Comparison of ENCODE assay signal across 13 cellular contexts in the genomic region with DNA sequence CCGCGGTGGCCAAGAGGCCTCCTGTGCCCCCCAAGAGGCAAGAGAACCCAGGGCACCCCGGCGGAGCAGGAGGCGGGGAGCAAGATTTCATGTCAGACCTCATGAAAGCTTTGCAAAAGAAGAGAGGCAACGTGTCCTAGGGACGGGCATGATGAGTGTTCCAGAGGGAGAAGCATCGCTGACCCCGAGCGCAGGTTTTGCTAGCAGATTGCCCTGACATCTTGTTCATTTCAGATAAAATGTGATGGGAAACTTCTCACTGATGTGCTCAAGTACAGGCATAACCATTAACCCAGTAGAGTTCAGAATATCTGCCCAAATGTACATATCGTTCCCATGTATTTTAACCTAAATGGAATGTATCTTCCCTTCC.
DNase-seq lines count a peak whose midpoint lies in the region; ATAC-seq and TF ChIP-seq lines count a peak whose summit lies in the region.
"Had no signal": no experiment of that assay in that cellular context is flagged by ENCODE, and none has a peak within 500 bp of the region (broad histone marks: within the 10 kb centered on the region; RNA-seq: fewer than 3 reads in every experiment).

No MANE protein-coding gene starts in this region.

- H3K36me3 ChIP-seq in endocrine pancreas (ENCODE audit: control insufficient read depth, insufficient read depth, low read length): no peaks in the 10 kb centered on the region
- peaks cover 52% of the 10 kb centered on the region for H3K36me3 ChIP-seq in effector memory CD4-positive, alpha-beta T cell (ENCODE audit: control insufficient read depth, insufficient read depth, low read length)

- CTCF ChIA-PET in HEK293T (lab: Yijun Ruan, JAX): interaction anchor here (0.8 kb wide), 1 partner anchor 10 kb away, joined by 3 read pairs; no protein-coding TSS in a partner anchor
- CTCF ChIA-PET in activated naive CD4-positive, alpha-beta T cell treated with anti-CD3 and anti-CD28 coated beads for 36 hours (lab: Charles Lee): no interaction called here

- no peaks in the 10 kb centered on the region for H3K9me3 ChIP-seq in endocrine pancreas (ENCODE audit: control insufficient read depth, low read length)
- no peaks in the 10 kb centered on the region for H3K9me3 ChIP-seq in effector memory CD4-positive, alpha-beta T cell (ENCODE audit: control insufficient read depth, low read length)

- POLR2A ChIA-PET in HEK293T (lab: Yijun Ruan, JAX): no interaction called here

- H3K27ac Mint-ChIP-seq in nephron progenitor cell: no peak overlapping the region
- no peak overlapping the region for H3K27ac Mint-ChIP-seq in activated naive CD4-positive, alpha-beta T cell treated with anti-CD3 and anti-CD28 coated beads for 36 hours
- H3K27ac Mint-ChIP-seq: CD4-positive, alpha-beta T cell had no signal

- no peaks in the 10 kb centered on the region for H3K4me1 ChIP-seq in endocrine pancreas (ENCODE audit: control insufficient read depth, insufficient read depth, low read length)
- H3K4me1 ChIP-seq in effector memory CD4-positive, alpha-beta T cell (ENCODE audit: control insufficient read depth, insufficient read depth, low read length, poor library complexity, severe bottlenecking): no peaks in the 10 kb centered on the region

- H3K36me3 Mint-ChIP-seq in nephron progenitor cell (ENCODE audit: low read depth): no peaks in the 10 kb centered on the region
- peaks cover 58% of the 10 kb centered on the region for H3K36me3 Mint-ChIP-seq in activated naive CD4-positive, alpha-beta T cell treated with anti-CD3 and anti-CD28 coated beads for 36 hours (ENCODE audit: low read depth)

- peaks cover 6% of the 10 kb centered on the region for H3K4me1 Mint-ChIP-seq in nephron progenitor cell
- no peaks in the 10 kb centered on the region for H3K4me1 Mint-ChIP-seq in activated naive CD4-positive, alpha-beta T cell treated with anti-CD3 and anti-CD28 coated beads for 36 hours (ENCODE audit: low read depth)

- TF ChIP-seq CTCF in nephron progenitor cell (IDR thresholded peaks at IDR 0.05): no peak

- H3K4me3 ChIP-seq in endocrine pancreas (ENCODE audit: control insufficient read depth, insufficient read depth, low read length): peak overlapping the region; percentile 47
- no peak overlapping the region for H3K4me3 ChIP-seq in effector memory CD4-positive, alpha-beta T cell (ENCODE audit: insufficient read depth, low read depth, low read length, poor library complexity, severe bottlenecking)

- H3K9me3 Mint-ChIP-seq in nephron progenitor cell: peaks cover 13% of the 10 kb centered on the region
- H3K9me3 Mint-ChIP-seq in activated naive CD4-positive, alpha-beta T cell treated with anti-CD3 and anti-CD28 coated beads for 36 hours: peaks cover 5% of the 10 kb centered on the region

- H3K27me3 Mint-ChIP-seq in nephron progenitor cell (ENCODE audit: low read depth, poor library complexity): peaks cover 74% of the 10 kb centered on the region
- H3K27me3 Mint-ChIP-seq in activated naive CD4-positive, alpha-beta T cell treated with anti-CD3 and anti-CD28 coated beads for 36 hours (ENCODE audit: low read depth): no peaks in the 10 kb centered on the region
- H3K27me3 Mint-ChIP-seq: CD4-positive, alpha-beta T cell had no signal

- H3K27me3 ChIP-seq in endocrine pancreas (ENCODE audit: control insufficient read depth, insufficient read depth, low read length): no peaks in the 10 kb centered on the region
- no peaks in the 10 kb centered on the region for H3K27me3 ChIP-seq in effector memory CD4-positive, alpha-beta T cell (replicated peaks; ENCODE audit: control insufficient read depth, insufficient read depth, low read length, poor library complexity, severe bottlenecking)

- ATAC-seq in GM19467 (IDR thresholded peaks at IDR 0.05; ENCODE audit: unreplicated experiment): no peak

- intact Hi-C loops in activated naive CD4-positive, alpha-beta T cell treated with anti-CD3 and anti-CD28 coated beads for 36 hours (cut with micrococcal nuclease): no loop called here

- peak overlapping the region; percentile 84 for H3K4me3 Mint-ChIP-seq in nephron progenitor cell
- H3K4me3 Mint-ChIP-seq in activated naive CD4-positive, alpha-beta T cell treated with anti-CD3 and anti-CD28 coated beads for 36 hours: no peak overlapping the region
- H3K4me3 Mint-ChIP-seq: CD4-positive, alpha-beta T cell had no signal

- H3K27ac ChIP-seq in effector memory CD4-positive, alpha-beta T cell (ENCODE audit: insufficient read depth, low read length, poor library complexity, severe bottlenecking): no peak overlapping the region

- DNase-seq in 8988T (peak; percentile 30), HEK293T (ENCODE audit: extremely low spot score) (peak; percentile 22), nephron progenitor cell (no peak), T1000 (lab: John Stamatoyannopoulos, UW) (no peak)
- DNase-seq in activated naive CD4-positive, alpha-beta T cell treated with anti-CD3 and anti-CD28 coated beads for 36 hours: no peak
- no peak for DNase-seq in effector memory CD4-positive, alpha-beta T cell
- DNase-seq: activated CD4-positive, CD25-positive, alpha-beta regulatory T cell treated with anti-CD3 and anti-CD28 coated beads, Interleukin-2, amount 50 U/mL, for 72 hours; activated gamma-delta T cell treated with Interleukin-2 at 50 U/mL for 16 hours; CD4-positive, alpha-beta T cell; NCI-H2107; stimulated activated naive CD4-positive, alpha-beta T cell treated with Interleukin-2 at 50 U/mL for 16 hours had no signal

- peak overlapping the region; percentile 2 for H3K9ac ChIP-seq in endocrine pancreas (ENCODE audit: control insufficient read depth, insufficient read depth, low read length)

TF ChIP-seq in HEK293T, 16 proteins besides CTCF, POLR2A, EP300 and RAD21:
- no peak for TF ChIP-seq FOXA1 (IDR thresholded peaks at IDR 0.05)
- no peak for TF ChIP-seq FOXK2 (IDR thresholded peaks at IDR 0.05)
- TF ChIP-seq LEF1 (IDR thresholded peaks at IDR 0.05; ENCODE audit: borderline replicate concordance): no peak
- no peak for TF ChIP-seq HDGF (IDR thresholded peaks at IDR 0.05; ENCODE audit: borderline replicate concordance)
- TF ChIP-seq CTBP1 (IDR thresholded peaks at IDR 0.05; ENCODE audit: borderline replicate concordance): no peak
- no peak for TF ChIP-seq ZNF384 (IDR thresholded peaks at IDR 0.05)
- TF ChIP-seq NFRKB (IDR thresholded peaks at IDR 0.05): no peak
- no peak for TF ChIP-seq L3MBTL2 (conservative IDR thresholded peaks at IDR 0.05)
- TF ChIP-seq, protein P1, sequence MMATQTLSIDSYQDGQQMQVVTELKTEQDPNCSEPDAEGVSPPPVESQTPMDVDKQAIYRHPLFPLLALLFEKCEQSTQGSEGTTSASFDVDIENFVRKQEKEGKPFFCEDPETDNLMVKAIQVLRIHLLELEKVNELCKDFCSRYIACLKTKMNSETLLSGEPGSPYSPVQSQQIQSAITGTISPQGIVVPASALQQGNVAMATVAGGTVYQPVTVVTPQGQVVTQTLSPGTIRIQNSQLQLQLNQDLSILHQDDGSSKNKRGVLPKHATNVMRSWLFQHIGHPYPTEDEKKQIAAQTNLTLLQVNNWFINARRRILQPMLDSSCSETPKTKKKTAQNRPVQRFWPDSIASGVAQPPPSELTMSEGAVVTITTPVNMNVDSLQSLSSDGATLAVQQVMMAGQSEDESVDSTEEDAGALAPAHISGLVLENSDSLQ (IDR thresholded peaks at IDR 0.05): no peak
- TF ChIP-seq ARNT (IDR thresholded peaks at IDR 0.05): no peak
- TF ChIP-seq TARDBP (IDR thresholded peaks at IDR 0.05): no peak
- TF ChIP-seq BHLHE40 (IDR thresholded peaks at IDR 0.05; ENCODE audit: borderline replicate concordance): no peak
- no peak for TF ChIP-seq SUZ12 (IDR thresholded peaks at IDR 0.05)
- TF ChIP-seq SP1 (IDR thresholded peaks at IDR 0.05): no peak
- TF ChIP-seq FOXM1 (IDR thresholded peaks at IDR 0.05; ENCODE audit: borderline replicate concordance): no peak
- TF ChIP-seq ELF4 (IDR thresholded peaks at IDR 0.05): no peak
TF ChIP-seq in HEK293T: peak in this region for 0.

Comparison
In these comparisons a context has a peak if more than half of its experiments do, and no peak if none do; other contexts are left out.
1. DNase-seq: peak in 8988T (single experiment) and HEK293T (single experiment); none in nephron progenitor cell (single experiment), T1000 (single experiment), activated naive CD4-positive, alpha-beta T cell treated with anti-CD3 and anti-CD28 coated beads for 36 hours (single experiment) and effector memory CD4-positive, alpha-beta T cell (0 of 3).